8 cellular contexts compared by ENCODE assay signal in the genomic region with DNA sequence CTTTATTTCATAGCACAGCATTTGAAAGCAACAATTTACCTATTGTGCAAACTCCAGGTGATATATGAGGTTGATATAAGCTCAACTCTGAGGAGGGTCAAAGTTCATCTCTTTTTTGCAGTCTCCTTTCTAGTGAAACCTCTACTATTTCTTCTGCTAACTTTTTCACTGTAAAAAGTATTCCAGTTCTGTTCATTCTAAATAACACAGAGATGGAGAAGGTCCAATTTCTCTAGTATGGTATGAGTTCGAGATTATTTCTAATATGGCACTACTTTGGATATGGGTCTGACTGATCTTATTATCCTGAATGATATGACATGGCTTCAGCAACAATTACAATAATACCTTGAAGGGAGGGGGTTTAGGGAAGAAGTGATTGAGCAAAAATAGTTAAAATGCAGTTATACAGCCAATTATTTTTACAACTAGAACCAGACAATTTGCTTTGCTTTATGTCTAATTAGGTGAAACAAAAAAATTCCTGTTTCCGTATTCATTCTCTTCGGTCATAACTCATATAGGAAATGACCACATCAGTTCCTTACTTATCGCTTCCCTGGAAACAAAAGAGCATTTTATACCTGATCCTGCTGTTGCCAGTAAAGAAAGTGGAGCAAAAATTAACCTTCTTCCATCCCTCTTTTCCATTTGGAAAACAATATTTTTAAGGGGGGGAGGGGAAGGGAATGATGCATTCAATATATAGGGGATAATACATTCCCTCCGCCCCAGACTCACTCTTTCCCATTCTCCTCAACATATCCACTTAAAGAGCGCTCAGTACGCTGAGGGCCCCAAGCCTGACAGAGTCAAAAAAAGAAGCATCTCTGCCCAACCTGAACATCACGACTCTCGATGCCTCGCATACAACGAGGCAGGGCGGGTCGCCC. TPM values are rescaled to one million over a fixed set of nuclear protein-coding genes. Genes with fewer than 3 reads are reported as not detected.
A peak's percentile ranks its signal among the peaks of the same experiment; 100 is the strongest.
DNase-seq lines count a peak whose midpoint lies in the region; FAIRE-seq and TF ChIP-seq lines count a peak whose summit lies in the region.

No MANE protein-coding gene starts in this region.

- H3K9me1 ChIP-seq in keratinocyte (ENCODE audit: control insufficient read depth, extremely low read depth, insufficient read depth, low read length) = no peaks in the 10 kb centered on the region

- H3K79me2 ChIP-seq in keratinocyte (ENCODE audit: control insufficient read depth, insufficient read depth, low read length) = peaks cover 8% of the 10 kb centered on the region

- H3K4me2 ChIP-seq in keratinocyte (ENCODE audit: control insufficient read depth, extremely low read depth, insufficient read depth, low read depth, low read length) = peak overlapping the region; percentile 55

- H3K36me3 ChIP-seq in keratinocyte (ENCODE audit: control insufficient read depth in 2 of 2, extremely low read depth in 1 of 2, insufficient read depth in 2 of 2, low read length in 2 of 2) (no peaks in the 10 kb centered on the region), thyroid gland (no peaks in the 10 kb centered on the region)

- peak overlapping the region; percentile 82 for H2AFZ ChIP-seq in keratinocyte (ENCODE audit: control insufficient read depth, low read length)

- H3K4me3 ChIP-seq in HFF-Myc (replicated peaks; ENCODE audit: low read depth, low read length) = peak overlapping the region; percentile 76
- H3K4me3 ChIP-seq in WI38 (ENCODE audit: low read depth, low read length) = peak overlapping the region; percentile 79
- peak overlapping the region; percentile 79 to 87 (median 83) for H3K4me3 ChIP-seq in keratinocyte (ENCODE audit: control insufficient read depth in 2 of 3, extremely low read depth in 1 of 3, insufficient read depth in 2 of 3, low read depth in 1 of 3, low read length in 3 of 3)
- peak overlapping the region; percentile 46 to 83 (median 71) for H3K4me3 ChIP-seq in thyroid gland (replicated peaks in 1 of 3)

- DNase-seq in HFF-Myc (ENCODE audit: extremely low read depth, low read depth) = no peak
- no peak for DNase-seq in keratinocyte (ENCODE audit: low read depth, low spot score)
- no peak for DNase-seq in thyroid gland
- no peak for DNase-seq in DMS153 (lab: John Stamatoyannopoulos, UW)
- no peak for DNase-seq in C1 segment of cervical spinal cord (lab: John Stamatoyannopoulos, UW)
- DNase-seq in GM13977 (ENCODE audit: low spot score) = no peak

- dilution Hi-C loops in keratinocyte (cut with MboI; ENCODE audit: extremely low pct_ligation_motif_present, low sequenced_read_pairs) = no loop called here

- in situ Hi-C loops in GM13977 (cut with MboI; ENCODE audit: low pct_unique_long_range_greater_than_20kb, low sequenced_read_pairs, unreplicated experiment) = no loop called here

- intact Hi-C loops in thyroid gland (cut with DNase I) = no loop called here

- H3K4me1 ChIP-seq in keratinocyte (ENCODE audit: control insufficient read depth, extremely low read depth, insufficient read depth, low read length) (peaks cover 12% of the 10 kb centered on the region), thyroid gland (no peaks in the 10 kb centered on the region)

- TF ChIP-seq POLR2A in thyroid gland (IDR thresholded peaks at IDR 0.05) = no peak

- whole genome bisulfite sequencing in thyroid gland, 2 donors = 20 to 24% methylated on average over 13 of the region's 13 CpGs

- FAIRE-seq in keratinocyte (lab: Jason Lieb, UNC) = no peak

- H3K27ac ChIP-seq in C4-2B (peak overlapping the region; percentile 99), keratinocyte (ENCODE audit: control insufficient read depth, insufficient read depth, low read length) (peak overlapping the region; percentile 68), thyroid gland (peak overlapping the region; percentile 99)

- H4K20me1 ChIP-seq in keratinocyte (ENCODE audit: control insufficient read depth, extremely low read depth, insufficient read depth, low read length) = no peaks in the 10 kb centered on the region

- no peaks in the 10 kb centered on the region for H3K9me3 ChIP-seq in keratinocyte (ENCODE audit: control insufficient read depth, low read depth, low read length)
- no peaks in the 10 kb centered on the region for H3K9me3 ChIP-seq in thyroid gland

- H3K27me3 ChIP-seq in keratinocyte (ENCODE audit: control insufficient read depth, extremely low read depth, insufficient read depth, low read length) (no peaks in the 10 kb centered on the region), thyroid gland (no peaks in the 10 kb centered on the region)

- TF ChIP-seq CTCF in C4-2B (conservative IDR thresholded peaks at IDR 0.05) (no peak), HFF-Myc (IDR thresholded peaks at IDR 0.05; ENCODE audit: low read depth, low read length, missing control alignments) (no peak), WI38 (IDR thresholded peaks at IDR 0.05; ENCODE audit: low read depth, low read length) (no peak), keratinocyte (optimal IDR thresholded peaks at IDR 0.05 in 1 of 3, IDR thresholded peaks at IDR 0.05 in 1 of 3, conservative IDR thresholded peaks at IDR 0.05 in 1 of 3; ENCODE audit: extremely low read depth in 1 of 3, insufficient read depth in 2 of 3, low read length in 3 of 3) (no peak), thyroid gland (IDR thresholded peaks at IDR 0.05) (no peak), GM13977 (IDR thresholded peaks at IDR 0.05; ENCODE audit: extremely low read depth, insufficient read depth, missing control alignments) (no peak)

- peak overlapping the region; percentile 85 for H3K9ac ChIP-seq in keratinocyte (ENCODE audit: control insufficient read depth, extremely low read depth, insufficient read depth, low read length)

RNA-seq across cellular contexts. Expression of a gene that starts 1.0 kb away (rescaled TPM):
- polyA plus RNA-seq in keratinocyte = 9.0 to 14.7 TPM (median 11.6 TPM) in 3 replicates
- 15.5 TPM for polyA plus RNA-seq in keratinocyte (2011; ENCODE audit: low read depth)
- 10.8 and 15.6 TPM in 2 replicates for polyA plus RNA-seq in keratinocyte (2011; cell fraction: cytosol; rRNA removed)
- polyA plus RNA-seq in keratinocyte (2011; cell fraction: nucleus; rRNA removed) = 21.1 and 22.8 TPM in 2 replicates
- polyA plus RNA-seq in keratinocyte (2012; ENCODE audit: low replicate concordance) = 8.5 and 14.5 TPM in 2 replicates
- polyA minus RNA-seq in keratinocyte = 10.7 to 30.3 TPM (median 28.9 TPM) in 3 replicates
- 20.9 TPM for polyA minus RNA-seq in keratinocyte (2011; cell fraction: cytosol; rRNA and poly(A)+ RNA removed)
- 34.7 and 49.0 TPM in 2 replicates for polyA minus RNA-seq in keratinocyte (2011; cell fraction: nucleus; rRNA and poly(A)+ RNA removed)
- 10 to 100 TPM; 13.3 to 17.5 (median 15.2) TPM for total RNA-seq in thyroid gland
